30 cellular contexts compared by ENCODE assay signal in the genomic region with DNA sequence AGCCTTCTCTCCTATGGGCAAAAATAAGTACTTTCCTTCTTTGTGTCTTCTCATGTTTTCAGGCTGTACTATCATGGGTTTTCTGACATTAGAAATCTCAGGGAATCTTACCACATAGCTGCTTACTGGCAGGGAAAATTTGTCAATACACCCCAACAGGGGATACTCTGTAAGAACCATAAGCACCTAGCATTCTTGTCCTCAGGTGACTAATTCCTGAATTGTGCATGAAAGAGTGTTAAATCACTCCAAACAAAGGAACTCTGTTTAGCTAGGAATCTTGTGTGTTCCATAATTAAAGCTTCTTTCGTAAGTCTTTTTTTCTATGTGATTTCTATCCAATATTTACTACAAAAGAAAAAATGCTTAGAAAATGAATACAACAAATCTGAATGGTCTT.
DNase-seq lines count a peak whose midpoint lies in the region; ATAC-seq and TF ChIP-seq lines count a peak whose summit lies in the region.
"Had no signal": no experiment of that assay in that cellular context is flagged by ENCODE, and none has a peak within 500 bp of the region (broad histone marks: within the 10 kb centered on the region; RNA-seq: fewer than 3 reads in every experiment).

No MANE protein-coding gene starts in this region.

- intact Hi-C loops in gastrocnemius medialis (cut with DNase I; ENCODE audit: low total_unique reads), result no loop called here

- in situ Hi-C loops in gastrocnemius medialis (cut with MboI; ENCODE audit: low sequenced_read_pairs in 4 of 4), result no loop called here

- peak overlapping the region; percentile 68; the same call in 1 of the 2 replicates for H3K27ac Mint-ChIP-seq in WTC11
- peak overlapping the region; percentile 5 for H3K27ac Mint-ChIP-seq in progenitor cell of endocrine pancreas
- H3K27ac Mint-ChIP-seq: activated naive CD8-positive, alpha-beta T cell treated with anti-CD3 and anti-CD28 coated beads for 36 hours; HFFc6; T-helper 17 cell had no signal

- POLR2A ChIA-PET in WTC11 (lab: Charles Lee), result no interaction called here

- no peak overlapping the region for H3K4me3 ChIP-seq in gastrocnemius medialis
- H3K4me3 ChIP-seq: ascending aorta, BLaER1, psoas muscle, testis had no signal

- CTCF ChIA-PET in WTC11 (lab: Charles Lee), result no interaction called here

- H3K36me3 Mint-ChIP-seq in WTC11 (peaks cover 10% of the 10 kb centered on the region), progenitor cell of endocrine pancreas (ENCODE audit: insufficient read depth) (no peaks in the 10 kb centered on the region)
- H3K36me3 Mint-ChIP-seq: activated naive CD8-positive, alpha-beta T cell treated with anti-CD3 and anti-CD28 coated beads for 36 hours had no signal

- H3K36me3 ChIP-seq in gastrocnemius medialis, result no peaks in the 10 kb centered on the region
- H3K36me3 ChIP-seq: ascending aorta, BLaER1, neutrophil had no signal

- peaks cover 17% of the 10 kb centered on the region for H3K4me1 Mint-ChIP-seq in WTC11
- H3K4me1 Mint-ChIP-seq in progenitor cell of endocrine pancreas (ENCODE audit: low read depth), result peaks cover 9% of the 10 kb centered on the region
- H3K4me1 Mint-ChIP-seq: activated naive CD8-positive, alpha-beta T cell treated with anti-CD3 and anti-CD28 coated beads for 36 hours; central memory CD8-positive, alpha-beta T cell; T-helper 17 cell had no signal

- H3K27me3 Mint-ChIP-seq in WTC11 (ENCODE audit: low read depth), result peaks cover 5% of the 10 kb centered on the region; the same call in 1 of the 2 replicates
- no peaks in the 10 kb centered on the region for H3K27me3 Mint-ChIP-seq in progenitor cell of endocrine pancreas
- H3K27me3 Mint-ChIP-seq: activated naive CD8-positive, alpha-beta T cell treated with anti-CD3 and anti-CD28 coated beads for 36 hours; central memory CD8-positive, alpha-beta T cell; T-helper 17 cell had no signal

- H3K9me3 Mint-ChIP-seq in WTC11 (peaks cover 13% of the 10 kb centered on the region), progenitor cell of endocrine pancreas (ENCODE audit: low read depth) (peaks cover 9% of the 10 kb centered on the region)
- H3K9me3 Mint-ChIP-seq: activated naive CD8-positive, alpha-beta T cell treated with anti-CD3 and anti-CD28 coated beads for 36 hours had no signal

- TF ChIP-seq CTCF in WTC11 (IDR thresholded peaks at IDR 0.05) (no peak), foreskin keratinocyte (conservative IDR thresholded peaks at IDR 0.05) (no peak), progenitor cell of endocrine pancreas (IDR thresholded peaks at IDR 0.05; ENCODE audit: unreplicated experiment) (no peak), gastrocnemius medialis (IDR thresholded peaks at IDR 0.05 in 4 of 5, conservative IDR thresholded peaks at IDR 0.05 in 1 of 5) (no peak)

- peak; percentile 2 for DNase-seq in HT1080 (ENCODE audit: low read depth)
- DNase-seq in WTC11 (ENCODE audit: low spot score), result no peak
- peak; percentile 64 to 78 for DNase-seq in foreskin keratinocyte
- DNase-seq in progenitor cell of endocrine pancreas (ENCODE audit: low spot score, unreplicated experiment), result no peak
- no peak for DNase-seq in gastrocnemius medialis
- DNase-seq in occipital lobe (lab: John Stamatoyannopoulos, UW), result no peak
- DNase-seq in glomerular visceral epithelial cell (ENCODE audit: extremely low spot score), result no peak
- DNase-seq: activated effector memory CD4-positive, alpha-beta T cell treated with anti-CD3 and anti-CD28 coated beads, Interleukin-2, amount 50 U/mL, for 16 hours; activated naive CD8-positive, alpha-beta T cell treated with anti-CD3 and anti-CD28 coated beads for 36 hours; COR-L47; DMS79 treated with DMSO at 0.1 percent for 48 hours; head of caudate nucleus; HFFc6; KG1; mesenchymal stem cell; MM.1S; NCI-H1417 treated with DMSO at 0.1 percent for 48 hours; NCI-H2081; NCI-H345; NCI-H748 treated with DMSO at 0.1 percent for 48 hours; psoas muscle; stimulated activated naive CD4-positive, alpha-beta T cell treated with Interleukin-2 at 50 U/mL for 16 hours; T-helper 17 cell; testis had no signal

- H3K27ac ChIP-seq in foreskin keratinocyte (peak overlapping the region; percentile 72), gastrocnemius medialis (no peak overlapping the region)
- H3K27ac ChIP-seq: ascending aorta, BLaER1, neutrophil, psoas muscle, testis had no signal

- H3K27me3 ChIP-seq in foreskin keratinocyte (no peaks in the 10 kb centered on the region), gastrocnemius medialis (no peaks in the 10 kb centered on the region)
- H3K27me3 ChIP-seq: ascending aorta, BLaER1, neutrophil, testis had no signal

- H3K4me1 ChIP-seq in foreskin keratinocyte (peaks cover 19% of the 10 kb centered on the region), gastrocnemius medialis (no peaks in the 10 kb centered on the region)
- H3K4me1 ChIP-seq: ascending aorta, BLaER1, psoas muscle, testis had no signal

- H3K9me3 ChIP-seq in gastrocnemius medialis, result no peaks in the 10 kb centered on the region
- H3K9me3 ChIP-seq: ascending aorta, BLaER1, neutrophil, psoas muscle, testis had no signal

- ATAC-seq in WTC11 (peak; percentile 95), foreskin keratinocyte (peak; percentile 83), gastrocnemius medialis (no peak), HG03196 (IDR thresholded peaks at IDR 0.05; ENCODE audit: unreplicated experiment) (no peak)
- ATAC-seq: psoas muscle, SK-N-SH treated with all-trans-retinoic acid at 6 μM for 48 hours, T-helper 17 cell had no signal

- H3K4me3 Mint-ChIP-seq in WTC11, result no peak overlapping the region
- no peak overlapping the region for H3K4me3 Mint-ChIP-seq in progenitor cell of endocrine pancreas (ENCODE audit: low read depth)
- H3K4me3 Mint-ChIP-seq: activated naive CD8-positive, alpha-beta T cell treated with anti-CD3 and anti-CD28 coated beads for 36 hours; central memory CD8-positive, alpha-beta T cell; HFFc6; T-helper 17 cell had no signal

- TF ChIP-seq POLR2A in gastrocnemius medialis (IDR thresholded peaks at IDR 0.05), result no peak

TF ChIP-seq in WTC11, 78 proteins besides CTCF, POLR2A, EP300 and RAD21:
- TF ChIP-seq, protein P1, sequence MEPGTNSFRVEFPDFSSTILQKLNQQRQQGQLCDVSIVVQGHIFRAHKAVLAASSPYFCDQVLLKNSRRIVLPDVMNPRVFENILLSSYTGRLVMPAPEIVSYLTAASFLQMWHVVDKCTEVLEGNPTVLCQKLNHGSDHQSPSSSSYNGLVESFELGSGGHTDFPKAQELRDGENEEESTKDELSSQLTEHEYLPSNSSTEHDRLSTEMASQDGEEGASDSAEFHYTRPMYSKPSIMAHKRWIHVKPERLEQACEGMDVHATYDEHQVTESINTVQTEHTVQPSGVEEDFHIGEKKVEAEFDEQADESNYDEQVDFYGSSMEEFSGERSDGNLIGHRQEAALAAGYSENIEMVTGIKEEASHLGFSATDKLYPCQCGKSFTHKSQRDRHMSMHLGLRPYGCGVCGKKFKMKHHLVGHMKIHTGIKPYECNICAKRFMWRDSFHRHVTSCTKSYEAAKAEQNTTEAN (CRISPR knock-in tag; IDR thresholded peaks at IDR 0.05), result no peak
- TF ChIP-seq ELF4 (CRISPR knock-in tag; IDR thresholded peaks at IDR 0.05; ENCODE audit: low read depth), result no peak

Comparison
In these comparisons a context has a peak if more than half of its experiments do, and no peak if none do; other contexts are left out.
1. DNase-seq: peak in HT1080 (single experiment) and foreskin keratinocyte (2 of 2); none in WTC11 (single experiment), progenitor cell of endocrine pancreas (single experiment), gastrocnemius medialis (0 of 2), occipital lobe (single experiment) and glomerular visceral epithelial cell (single experiment).
2. ATAC-seq: peak in WTC11 (single experiment) and foreskin keratinocyte (single experiment); none in gastrocnemius medialis (0 of 2) and HG03196 (single experiment).